19 cellular contexts compared by ENCODE assay signal in the genomic region with DNA sequence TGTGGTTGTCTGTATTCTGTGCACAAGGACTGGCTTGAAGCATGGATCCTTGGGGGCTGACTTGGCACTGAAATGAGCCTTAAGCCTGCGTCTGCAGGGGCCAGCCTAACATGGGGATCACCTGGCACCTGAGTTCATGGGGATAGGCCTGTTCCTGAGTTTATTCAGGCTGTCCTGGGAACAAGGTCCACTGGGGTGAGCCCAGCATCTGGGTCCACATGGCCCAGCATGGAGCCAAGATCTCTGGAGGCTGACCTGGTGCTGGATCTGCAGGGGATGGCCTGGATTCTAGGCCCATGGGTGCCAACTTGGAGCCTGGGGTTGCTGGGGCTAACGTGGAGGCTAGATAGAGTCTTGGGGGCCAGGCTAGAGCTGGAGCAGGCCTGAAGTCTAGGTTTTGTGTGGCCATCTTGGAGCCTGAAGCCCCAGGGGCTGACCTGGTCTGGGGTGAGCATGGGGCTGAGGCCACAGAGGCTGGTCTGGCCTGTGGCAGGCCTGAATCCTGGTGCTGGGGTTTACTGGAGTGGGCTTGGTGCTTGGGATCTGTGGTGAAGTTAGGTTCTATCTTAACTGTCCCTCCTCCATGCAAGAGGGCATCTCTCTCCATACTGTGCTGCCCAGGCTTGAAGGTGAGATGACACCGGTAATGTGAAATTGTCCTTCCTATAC. TPM values are rescaled to one million over a fixed set of nuclear protein-coding genes. Genes with fewer than 3 reads are reported as not detected.
"Had no signal": no experiment of that assay in that cellular context is flagged by ENCODE, and none has a peak within 500 bp of the region (broad histone marks: within the 10 kb centered on the region; RNA-seq: fewer than 3 reads in every experiment).

No MANE protein-coding gene starts in this region.

- ATAC-seq: effector memory CD8-positive, alpha-beta T cell; gastrocnemius medialis; left lung had no signal

- H3K4me1 Mint-ChIP-seq: memory B cell had no signal

- H3K4me2 ChIP-seq: hepatocyte had no signal

- H3K27ac ChIP-seq: epithelial cell of prostate, esophagus muscularis mucosa, gastrocnemius medialis, hepatocyte, left lung, lower lobe of right lung, neutrophil had no signal

- H2AFZ ChIP-seq: hepatocyte had no signal

- DNase-seq: effector memory CD8-positive, alpha-beta T cell; gastrocnemius medialis; left lung; lower lobe of right lung; midbrain; posterior cingulate gyrus; stimulated activated CD4-positive, alpha-beta T cell treated with anti-CD3 and anti-CD28 coated beads, Interleukin-12 subunit alpha, Interleukin-12 subunit beta, amount 100 ng/mL, for 4 hours; stimulated activated naive CD4-positive, alpha-beta T cell treated with Interleukin-2 at 50 U/mL for 16 hours; trophoblast cell had no signal

- H3K36me3 ChIP-seq: esophagus muscularis mucosa, gastrocnemius medialis, left lung, lower lobe of right lung, neutrophil had no signal

- H3K27me3 ChIP-seq: esophagus muscularis mucosa, gastrocnemius medialis, hepatocyte, left lung, neutrophil had no signal

- H3K27ac Mint-ChIP-seq: effector memory CD8-positive, alpha-beta T cell; memory B cell had no signal

- H3K4me3 ChIP-seq: esophagus muscularis mucosa, gastrocnemius medialis, hepatocyte, left lung, lower lobe of right lung had no signal

- H3K9me3 ChIP-seq: gastrocnemius medialis, neutrophil had no signal

- H3K4me3 Mint-ChIP-seq: effector memory CD8-positive, alpha-beta T cell; memory B cell had no signal

- H3K4me1 ChIP-seq: esophagus muscularis mucosa, left lung, lower lobe of right lung had no signal

- H3K79me2 ChIP-seq: hepatocyte had no signal

RNA-seq across cellular contexts. Expression of a gene that starts 0.7 kb away (rescaled TPM):
- total RNA-seq: fibroblast of villous mesenchyme, pulmonary artery endothelial cell had no signal
- polyA plus RNA-seq: neural cell had no signal

RNA-seq across cellular contexts. Expression of a gene that starts 39.3 kb away (rescaled TPM):
- total RNA-seq: esophagus muscularis mucosa, fibroblast of villous mesenchyme, osteocyte, pulmonary artery endothelial cell had no signal
- polyA plus RNA-seq: neural cell, thymus had no signal
